Comparison of ENCODE assay signal across 11 cellular contexts in genomic region chr13:20489185-20489820, GRCh38. TPM values are rescaled to one million over a fixed set of nuclear protein-coding genes. Genes with fewer than 3 reads are reported as not detected.
DNase-seq lines count a peak whose midpoint lies in the region; ATAC-seq, FAIRE-seq and TF ChIP-seq lines count a peak whose summit lies in the region.
"Had no signal": no experiment of that assay in that cellular context is flagged by ENCODE, and none has a peak within 500 bp of the region (broad histone marks: within the 10 kb centered on the region; RNA-seq: fewer than 3 reads in every experiment).

No MANE protein-coding gene starts in this region.

- H3K27ac Mint-ChIP-seq in H9 = peak overlapping the region in 1 of 3 experiments; percentile 50; a peak in 1 of 7 replicates

- no peak overlapping the region for H2AFZ ChIP-seq in H9 (ENCODE audit: low read length)

- no peak overlapping the region for H3K14ac ChIP-seq in H9 (ENCODE audit: insufficient read depth, low read length)

- no peak overlapping the region for H2BK5ac ChIP-seq in H9 (ENCODE audit: insufficient read length, low read length)

- H3K4me3 ChIP-seq in RWPE2 (ENCODE audit: severe bottlenecking) = no peak overlapping the region
- no peak overlapping the region for H3K4me3 ChIP-seq in kidney (ENCODE audit: low read length in 2 of 2)
- H3K4me3 ChIP-seq: dorsolateral prefrontal cortex, SK-N-MC, tibial artery had no signal

- no peak overlapping the region for H2AK5ac ChIP-seq in H9 (ENCODE audit: insufficient read length, low read length)

- H3K4me1 Mint-ChIP-seq in H9 = peaks cover 3% of the 10 kb centered on the region in 2 experiments; a peak in 3 of 4 replicates

- H2BK20ac ChIP-seq in H9 (ENCODE audit: low read depth, low read length, poor library complexity, severe bottlenecking) = no peak overlapping the region

- FAIRE-seq in kidney (lab: Jason Lieb, UNC) = no peak
- FAIRE-seq in D721Med (lab: Jason Lieb, UNC) = no peak

- H3K4me1 ChIP-seq in RWPE2 (ENCODE audit: insufficient read depth, poor library complexity, severe bottlenecking) = no peaks in the 10 kb centered on the region
- no peaks in the 10 kb centered on the region for H3K4me1 ChIP-seq in kidney (ENCODE audit: control insufficient read depth in 1 of 2, insufficient read depth in 1 of 2, low read depth in 1 of 2, low read length in 2 of 2)
- H3K4me1 ChIP-seq in H9 (ENCODE audit: insufficient read depth, low read length) = no peaks in the 10 kb centered on the region; the same call in 1 of the 2 replicates
- H3K4me1 ChIP-seq: tibial artery had no signal

- no peak overlapping the region for H2BK120ac ChIP-seq in H9 (ENCODE audit: low read depth, low read length, poor library complexity, severe bottlenecking)

- peak; percentile 79 for ATAC-seq in HG02610 (IDR thresholded peaks at IDR 0.05; ENCODE audit: unreplicated experiment)
- no peak for ATAC-seq in RWPE2 (ENCODE audit: low read depth)

- H2BK15ac ChIP-seq in H9 (ENCODE audit: low read depth, low read length) = no peak overlapping the region

- H3K23ac ChIP-seq in H9 (ENCODE audit: insufficient read length, low read depth, low read length) = no peak overlapping the region

- no peak overlapping the region for H3T11ph ChIP-seq in H9 (ENCODE audit: low read length)

- no peak overlapping the region for H3K4ac ChIP-seq in H9 (ENCODE audit: low read depth, low read length)

- no peaks in the 10 kb centered on the region for H3K23me2 ChIP-seq in H9 (ENCODE audit: insufficient read length, low read depth, low read length, poor library complexity, severe bottlenecking)

- H4K91ac ChIP-seq in H9 (ENCODE audit: insufficient read length, low read depth, low read length) = no peak overlapping the region

- WGBS in H9 (ENCODE audit: extremely low coverage, insufficient read length, low lambda C conversion rate) = no CpG with 5 or more reads among the region's 4 CpGs

- H4K8ac ChIP-seq in H9 (replicated peaks; ENCODE audit: insufficient read length, low read depth, low read length) = no peak overlapping the region

- DNase-seq in GM10266 (ENCODE audit: extremely low spot score) (peak; percentile 55), RWPE2 (ENCODE audit: low spot score) (no peak), kidney (no peak), H9 (no peak), NCI-H69 (lab: John Stamatoyannopoulos, UW) (no peak), NCI-H2171 (lab: John Stamatoyannopoulos, UW) (no peak), D721Med (ENCODE audit: insufficient read length, low spot score) (no peak)

- no peak overlapping the region for H3K27ac ChIP-seq in RWPE2 (ENCODE audit: poor library complexity, severe bottlenecking)
- H3K27ac ChIP-seq in kidney (ENCODE audit: low read depth in 2 of 2, low read length in 2 of 2) = no peak overlapping the region
- no peak overlapping the region for H3K27ac ChIP-seq in H9 (ENCODE audit: insufficient read length, low read depth, low read length)
- H3K27ac ChIP-seq: SK-N-MC, tibial artery had no signal

- no peaks in the 10 kb centered on the region for H3K79me1 ChIP-seq in H9 (ENCODE audit: insufficient read depth, low read depth, low read length, poor library complexity, severe bottlenecking)

- TF ChIP-seq CTCF in GM10266 (IDR thresholded peaks at IDR 0.05; ENCODE audit: control insufficient read depth, insufficient read depth, low read depth, missing control alignments) = peak; percentile 52
- TF ChIP-seq CTCF in RWPE2 (IDR thresholded peaks at IDR 0.05; ENCODE audit: poor library complexity, severe bottlenecking) = peak; percentile 17
- peak; percentile 63 for TF ChIP-seq CTCF in kidney (IDR thresholded peaks at IDR 0.05; ENCODE audit: borderline replicate concordance, extremely low read depth, insufficient read depth)
- no peak for TF ChIP-seq CTCF in H9 (conservative IDR thresholded peaks at IDR 0.05)
- TF ChIP-seq CTCF in D721Med (IDR thresholded peaks at IDR 0.05; ENCODE audit: insufficient read depth, missing control alignments) = no peak

- no peaks in the 10 kb centered on the region for H3K36me3 Mint-ChIP-seq in H9 (ENCODE audit: insufficient read depth in 1 of 3, low read depth in 3 of 3)

- no peak overlapping the region for H3K4me3 Mint-ChIP-seq in H9

- H3K9ac ChIP-seq in kidney (ENCODE audit: low read length in 2 of 2) = no peak overlapping the region
- H3K9ac ChIP-seq in H9 (ENCODE audit: extremely low read depth, insufficient read length, low read length) = no peak overlapping the region

- no peak overlapping the region for H4K5ac ChIP-seq in H9 (ENCODE audit: insufficient read length, low read depth, low read length)

- H3K79me2 ChIP-seq in H9 (ENCODE audit: insufficient read depth, low read length) = no peaks in the 10 kb centered on the region

- H3K9me3 Mint-ChIP-seq in H9 = no peaks in the 10 kb centered on the region

- H3K56ac ChIP-seq in H9 (ENCODE audit: insufficient read length, low read depth, low read length) = no peak overlapping the region

- no peaks in the 10 kb centered on the region for H4K20me1 ChIP-seq in H9 (ENCODE audit: control insufficient read depth, insufficient read depth, insufficient read length)

- H3K18ac ChIP-seq in H9 (ENCODE audit: insufficient read length, low read depth, low read length) = no peak overlapping the region

- no peak overlapping the region for H3K4me2 ChIP-seq in H9 (ENCODE audit: insufficient read depth, insufficient read length, low read length)

- H2BK12ac ChIP-seq in H9 (ENCODE audit: insufficient read length, low read depth, low read length) = no peak overlapping the region

- H3K27me3 Mint-ChIP-seq in H9 (ENCODE audit: low read depth) = no peaks in the 10 kb centered on the region

- intact Hi-C loops in kidney (cut with DNase I) = no loop called here

- no peaks in the 10 kb centered on the region for H3K36me3 ChIP-seq in RWPE2 (ENCODE audit: low read depth)
- peaks cover 10 to 22% of the 10 kb centered on the region in 2 donors for H3K36me3 ChIP-seq in kidney (ENCODE audit: control insufficient read depth in 1 of 2, insufficient read depth in 2 of 2, low read length in 2 of 2)

- no peaks in the 10 kb centered on the region for H3K27me3 ChIP-seq in RWPE2 (ENCODE audit: insufficient read depth, poor library complexity, severe bottlenecking)
- no peaks in the 10 kb centered on the region for H3K27me3 ChIP-seq in H9 (ENCODE audit: insufficient read depth, low read length)
- H3K27me3 ChIP-seq: dorsolateral prefrontal cortex, tibial artery had no signal

- H3K9me3 ChIP-seq in RWPE2 (ENCODE audit: severe bottlenecking) (no peaks in the 10 kb centered on the region), kidney (ENCODE audit: control insufficient read depth in 1 of 2, low read length in 2 of 2) (no peaks in the 10 kb centered on the region), H9 (ENCODE audit: control insufficient read depth, low read depth, low read length) (no peaks in the 10 kb centered on the region)
- H3K9me3 ChIP-seq: tibial artery had no signal

RNA-seq across cellular contexts. Expression of gene CRYL1, which starts 36.4 kb away (rescaled TPM):
- total RNA-seq in kidney (130 TPM), H9 (2021) (3.2 and 3.7 TPM in 2 replicates)
- 462 TPM for polyA plus RNA-seq in kidney (ENCODE audit: insufficient read depth, low read depth, low replicate concordance)

Comparison
In these comparisons a context has a peak if more than half of its experiments do, and no peak if none do; other contexts are left out.
1. CTCF ChIP-seq: peak in GM10266 (single experiment), RWPE2 (single experiment) and kidney (single experiment); none in H9 (single experiment) and D721Med (single experiment).
2. RNA of gene CRYL1, which starts 36.4 kb away (total RNA-seq): 130 TPM in kidney (single experiment); 3.2 to 3.7 TPM in H9; every median in the first group is over 10 times any median in the second.